In genomic region chr1:116665001-116665400, GRCh38 we compare ENCODE assay signal across 17 cellular contexts.
"Had no signal": no experiment of that assay in that cellular context is flagged by ENCODE, and none has a peak within 500 bp of the region (broad histone marks: within the 10 kb centered on the region; RNA-seq: fewer than 3 reads in every experiment).

No MANE protein-coding gene starts in this region.

- H3K27ac ChIP-seq: brain microvascular endothelial cell, esophagus muscularis mucosa, prostate gland had no signal

- H3K27ac Mint-ChIP-seq: activated naive CD8-positive, alpha-beta T cell; stimulated activated naive CD8-positive, alpha-beta T cell treated with anti-CD3 and anti-CD28 coated beads, Interleukin-15, Interleukin-2, amounts not matched to agents 100 ng/mL and 50 ng/mL, for 24 hours; T-helper 17 cell had no signal

- H3K4me3 Mint-ChIP-seq: activated naive CD8-positive, alpha-beta T cell; stimulated activated naive CD8-positive, alpha-beta T cell treated with anti-CD3 and anti-CD28 coated beads, Interleukin-15, Interleukin-2, amounts not matched to agents 100 ng/mL and 50 ng/mL, for 24 hours had no signal

- H3K36me3 Mint-ChIP-seq: activated naive CD8-positive, alpha-beta T cell; naive B cell had no signal

- H3K9me3 Mint-ChIP-seq: stimulated activated naive CD8-positive, alpha-beta T cell treated with anti-CD3 and anti-CD28 coated beads, Interleukin-15, Interleukin-2, amounts not matched to agents 100 ng/mL and 50 ng/mL, for 24 hours had no signal

- H3K9me3 ChIP-seq: esophagus muscularis mucosa, prostate gland had no signal

- DNase-seq: activated CD4-positive, alpha-beta T cell treated with anti-CD3 and anti-CD28 coated beads, Interleukin-2, amount 50 U/mL, for 1 hour; activated effector memory CD4-positive, alpha-beta T cell treated with anti-CD3 and anti-CD28 coated beads, Interleukin-2, amount 50 U/mL, for 16 hours; amygdala; brain microvascular endothelial cell; cerebellar nuclear complex; dermis blood vessel endothelial cell; foreskin fibroblast; islet precursor cell; naive B cell; stimulated activated CD4-positive, alpha-beta T cell treated with anti-CD3 and anti-CD28 coated beads, Interleukin-2, amount 100 ng/mL, for 48 hours; stimulated activated CD8-positive, alpha-beta memory T cell treated with anti-CD3 and anti-CD28 coated beads, Interleukin-4, amount 100 ng/mL, for 48 hours; T-helper 17 cell had no signal

- FAIRE-seq: urothelium cell line had no signal

- H3K4me3 ChIP-seq: esophagus muscularis mucosa, prostate gland had no signal

- H3K36me3 ChIP-seq: brain microvascular endothelial cell, esophagus muscularis mucosa, prostate gland had no signal

- H3K4me1 ChIP-seq: prostate gland had no signal
